ENCODE assay signal across 16 cellular contexts in genomic region chr4:15714616-15715015, GRCh38. TPM values are rescaled to one million over a fixed set of nuclear protein-coding genes. Genes with fewer than 3 reads are reported as not detected.
DNase-seq lines count a peak whose midpoint lies in the region; ATAC-seq and TF ChIP-seq lines count a peak whose summit lies in the region.
"Had no signal": no experiment of that assay in that cellular context is flagged by ENCODE, and none has a peak within 500 bp of the region (broad histone marks: within the 10 kb centered on the region; RNA-seq: fewer than 3 reads in every experiment).

No MANE protein-coding gene starts in this region.

- no peak for TF ChIP-seq POLR2A in testis (IDR thresholded peaks at IDR 0.05)

- 39% methylated on average over 5 of the region's 5 CpGs for WGBS in smooth muscle cell (ENCODE audit: low lambda C conversion rate)
- WGBS in testis, 2 donors: 63 to 69% methylated on average over 5 of the region's 5 CpGs

- H3K4me2 ChIP-seq in smooth muscle cell: peak overlapping the region; percentile 44

- H3K27ac ChIP-seq in smooth muscle cell (ENCODE audit: low read depth): peak overlapping the region; percentile 26
- no peak overlapping the region for H3K27ac ChIP-seq in testis
- H3K27ac ChIP-seq: SJSA1, upper lobe of left lung had no signal

- H2AFZ ChIP-seq in smooth muscle cell (ENCODE audit: low read depth): no peak overlapping the region

- in situ Hi-C loops in astrocyte of the spinal cord (cut with HindIII; ENCODE audit: low sequenced_read_pairs): no loop called here

- H3K36me3 ChIP-seq in smooth muscle cell (ENCODE audit: low read depth): no peaks in the 10 kb centered on the region
- H3K36me3 ChIP-seq in testis (ENCODE audit: low read depth, missing control alignments): no peaks in the 10 kb centered on the region
- H3K36me3 ChIP-seq: SJSA1, upper lobe of left lung had no signal

- H3K27me3 ChIP-seq in smooth muscle cell (ENCODE audit: low read depth): no peaks in the 10 kb centered on the region
- H3K27me3 ChIP-seq in testis: no peaks in the 10 kb centered on the region
- H3K27me3 ChIP-seq: SJSA1, upper lobe of left lung had no signal

- H3K9me3 ChIP-seq in smooth muscle cell (replicated peaks; ENCODE audit: low read depth) (no peaks in the 10 kb centered on the region), testis (no peaks in the 10 kb centered on the region)
- H3K9me3 ChIP-seq: SJSA1, upper lobe of left lung had no signal

- H3K4me3 ChIP-seq in astrocyte of the spinal cord (ENCODE audit: low read depth, low read length) (no peak overlapping the region), smooth muscle cell (no peak overlapping the region), testis (no peak overlapping the region)
- H3K4me3 ChIP-seq: SJSA1, upper lobe of left lung had no signal

- DNase-seq in Right ventricle myocardium inferior (ENCODE audit: missing footprints) (no peak), cardiac septum (ENCODE audit: low spot score) (no peak), astrocyte of the spinal cord (ENCODE audit: low read depth, low spot score) (peak; percentile 8), left ventricle myocardium superior (no peak), smooth muscle cell (lab: John Stamatoyannopoulos, UW; ENCODE audit: unreplicated experiment) (no peak), testis (no peak), NCI-H146 treated with DMSO at 0.1 percent for 48 hours (lab: John Stamatoyannopoulos, UW; ENCODE audit: unreplicated experiment) (no peak), left lobe of liver (ENCODE audit: low spot score) (no peak)
- DNase-seq: 8988T, DMS79 treated with DMSO at 0.1 percent for 48 hours, MM.1S, NCI-H2029, upper lobe of left lung had no signal

- ATAC-seq in Right ventricle myocardium inferior: peak; percentile 31
- peak; percentile 68 for ATAC-seq in left ventricle myocardium superior
- no peak for ATAC-seq in left lobe of liver
- ATAC-seq: activated CD4-positive, CD25-positive, alpha-beta regulatory T cell treated with anti-CD3 and anti-CD28 coated beads, Interleukin-2, amount 50 U/mL, for 24 hours; activated T-helper 17 cell treated with anti-CD3 and anti-CD28 coated beads, Interleukin-2, amount 50 U/mL, for 72 hours had no signal

- H3K4me1 ChIP-seq in smooth muscle cell (ENCODE audit: low read depth): no peaks in the 10 kb centered on the region
- no peaks in the 10 kb centered on the region for H3K4me1 ChIP-seq in testis

- H3K9ac ChIP-seq in smooth muscle cell (ENCODE audit: low read depth): no peak overlapping the region

- no peaks in the 10 kb centered on the region for H3F3A ChIP-seq in smooth muscle cell (ENCODE audit: low read depth)

- intact Hi-C loops in Right ventricle myocardium inferior (cut with DNase I) (no loop called here), cardiac septum (cut with DNase I) (no loop called here), left ventricle myocardium superior (cut with micrococcal nuclease) (no loop called here), testis (cut with DNase I; ENCODE audit: low total_unique reads) (no loop called here)

- no peaks in the 10 kb centered on the region for H4K20me1 ChIP-seq in smooth muscle cell (ENCODE audit: low read depth)

- TF ChIP-seq CTCF in astrocyte of the spinal cord (IDR thresholded peaks at IDR 0.05; ENCODE audit: low read depth, low read length) (no peak), smooth muscle cell (IDR thresholded peaks at IDR 0.05; ENCODE audit: borderline replicate concordance, insufficient read depth, poor library complexity, severe bottlenecking) (no peak), testis (IDR thresholded peaks at IDR 0.05) (no peak)

- no peaks in the 10 kb centered on the region for H3K79me2 ChIP-seq in smooth muscle cell (ENCODE audit: low read depth)

RNA-seq across cellular contexts. Expression of gene BST1, which starts 11.8 kb away (rescaled TPM):
- 3.8 TPM for total RNA-seq in Right ventricle myocardium inferior
- 2.5 TPM for total RNA-seq in cardiac septum
- 3.6 TPM for total RNA-seq in left ventricle myocardium superior
- 4.8 and 5.2 TPM in 2 replicates for total RNA-seq in smooth muscle cell
- polyA plus RNA-seq in smooth muscle cell: 5.2 and 9.6 TPM in 2 replicates
- total RNA-seq in testis: 1 to 10 TPM; 1.1 to 1.6 TPM
- 6.9 TPM for polyA plus RNA-seq in testis (ENCODE audit: insufficient read depth, low read depth, low replicate concordance)
- 3.7 TPM for total RNA-seq in left lobe of liver

RNA-seq across cellular contexts. Expression of gene FAM200B, which starts 33.0 kb away (rescaled TPM):
- total RNA-seq in Right ventricle myocardium inferior: 25.2 TPM
- total RNA-seq in cardiac septum: 21.6 TPM
- 30.9 TPM for total RNA-seq in left ventricle myocardium superior
- 24.1 and 51.7 TPM in 2 replicates for total RNA-seq in smooth muscle cell
- 49.8 and 52.1 TPM in 2 replicates for polyA plus RNA-seq in smooth muscle cell
- total RNA-seq in testis: 10 to 100 TPM; 41.8 to 48.9 TPM
- polyA plus RNA-seq in testis (ENCODE audit: insufficient read depth, low read depth, low replicate concordance): 75.2 TPM
- total RNA-seq in left lobe of liver: 14.3 TPM

RNA-seq across cellular contexts. Expression of gene FBXL5, which starts 59.5 kb away (rescaled TPM):
- total RNA-seq in Right ventricle myocardium inferior (93.9 TPM), cardiac septum (60.9 TPM), left ventricle myocardium superior (101 TPM), smooth muscle cell (94.6 and 109 TPM in 2 replicates), testis (100 to 1,000 TPM; 149 to 153 TPM), left lobe of liver (38.9 TPM)
- polyA plus RNA-seq in smooth muscle cell (47.0 and 50.1 TPM in 2 replicates), testis (ENCODE audit: insufficient read depth, low read depth, low replicate concordance) (162 TPM)
